Comparison of ENCODE assay signal across 19 cellular contexts in genomic region chr15:101324513-101325177, GRCh38. TPM values are rescaled to one million over a fixed set of nuclear protein-coding genes. Genes with fewer than 3 reads are reported as not detected.
DNase-seq lines count a peak whose midpoint lies in the region; ATAC-seq and TF ChIP-seq lines count a peak whose summit lies in the region.
"Had no signal": no experiment of that assay in that cellular context is flagged by ENCODE, and none has a peak within 500 bp of the region (broad histone marks: within the 10 kb centered on the region; RNA-seq: fewer than 3 reads in every experiment).

No MANE protein-coding gene starts in this region.

- H3K9me3 ChIP-seq in BLaER1 treated with 17β-estradiol and CSF1 and Interleukin-3, amounts not matched to agents 10 nM and 100 nM (replicated peaks in 1 of 11), result no peaks in the 10 kb centered on the region
- H3K9me3 ChIP-seq: HAP-1, MG63 had no signal

- no peak overlapping the region for H3K4me3 ChIP-seq in BLaER1 treated with 17β-estradiol and CSF1 and Interleukin-3, amounts not matched to agents 10 nM and 100 nM
- H3K4me3 ChIP-seq: HAP-1, MG63, PC-9 had no signal

- H3K9me3 Mint-ChIP-seq in WTC11 (no peaks in the 10 kb centered on the region), endothelial cell (ENCODE audit: unreplicated experiment) (no peaks in the 10 kb centered on the region)

- POLR2A ChIA-PET in WTC11 (lab: Charles Lee), result no interaction called here

- H3K4me1 ChIP-seq in BLaER1 treated with 17β-estradiol and CSF1 and Interleukin-3, amounts not matched to agents 10 nM and 100 nM, result peaks cover 9 to 53% (median 49%) of the 10 kb centered on the region in 10 experiments
- H3K4me1 ChIP-seq: HAP-1 had no signal

- no peaks in the 10 kb centered on the region for H3K36me3 ChIP-seq in BLaER1 treated with 17β-estradiol and CSF1 and Interleukin-3, amounts not matched to agents 10 nM and 100 nM
- H3K36me3 ChIP-seq: HAP-1 had no signal

- DNase-seq in WTC11 (ENCODE audit: low spot score) (no peak), left lobe of liver (ENCODE audit: low spot score) (no peak), posterior vena cava (ENCODE audit: low spot score) (peak; percentile 40), left ventricle myocardium superior (no peak), endothelial cell (ENCODE audit: low spot score) (no peak), LoVo (ENCODE audit: low spot score) (no peak)
- DNase-seq: 8988T, DMS53, MG63, NCI-H1105, NCI-H187 treated with DMSO at 0.1 percent for 48 hours, NCI-H446, PC-9 had no signal

- intact Hi-C loops in posterior vena cava (cut with DNase I) (no loop called here), left ventricle myocardium superior (cut with micrococcal nuclease) (no loop called here)

- 0 out of 22 replicates have a peak overlapping the region, but pooled peaks of 1 of the 11 experiments have one; percentile 5 for H3K27ac ChIP-seq in BLaER1 treated with 17β-estradiol and CSF1 and Interleukin-3, amounts not matched to agents 10 nM and 100 nM
- H3K27ac ChIP-seq: C4-2B, KMS-11, PC-9 had no signal

- no peak overlapping the region for H3K9ac ChIP-seq in BLaER1 treated with 17β-estradiol and CSF1 and Interleukin-3, amounts not matched to agents 10 nM and 100 nM
- H3K9ac ChIP-seq: KMS-11 had no signal

- no peak overlapping the region for H3K27ac Mint-ChIP-seq in WTC11
- no peak overlapping the region for H3K27ac Mint-ChIP-seq in endothelial cell (ENCODE audit: unreplicated experiment)

- ATAC-seq in WTC11, result no peak
- peak; percentile 51 for ATAC-seq in left lobe of liver
- no peak for ATAC-seq in left ventricle myocardium superior
- no peak for ATAC-seq in HG03457 (IDR thresholded peaks at IDR 0.05; ENCODE audit: unreplicated experiment)
- ATAC-seq: Right ventricle myocardium inferior had no signal

- peaks cover 5% of the 10 kb centered on the region for H3K27me3 Mint-ChIP-seq in WTC11 (ENCODE audit: low read depth)
- peaks cover 29% of the 10 kb centered on the region for H3K27me3 Mint-ChIP-seq in endothelial cell (ENCODE audit: unreplicated experiment)

- H3K4me3 Mint-ChIP-seq in WTC11 (no peak overlapping the region), endothelial cell (ENCODE audit: unreplicated experiment) (no peak overlapping the region)

- H3K36me3 Mint-ChIP-seq in WTC11, result no peaks in the 10 kb centered on the region
- no peaks in the 10 kb centered on the region for H3K36me3 Mint-ChIP-seq in endothelial cell (ENCODE audit: low read depth, unreplicated experiment)

- peak overlapping the region in 10 of 11 experiments; percentile 17 to 85 (median 60); a peak in 19 of 22 replicates for H3K4me2 ChIP-seq in BLaER1 treated with 17β-estradiol and CSF1 and Interleukin-3, amounts not matched to agents 10 nM and 100 nM
- H3K4me2 ChIP-seq: KMS-11, PC-9 had no signal

- H3K4me1 Mint-ChIP-seq in WTC11, result peaks cover 6% of the 10 kb centered on the region
- H3K4me1 Mint-ChIP-seq in endothelial cell (ENCODE audit: unreplicated experiment), result peaks cover 2% of the 10 kb centered on the region

- CTCF ChIA-PET in WTC11 (lab: Charles Lee), result no interaction called here

- TF ChIP-seq CTCF in WTC11 (IDR thresholded peaks at IDR 0.05), result no peak
- TF ChIP-seq CTCF in endothelial cell (IDR thresholded peaks at IDR 0.05; ENCODE audit: unreplicated experiment), result no peak

- peaks cover 0 to under 1% (median 0%) of the 10 kb centered on the region in 11 experiments; a peak in 1 of 22 replicates for H3K27me3 ChIP-seq in BLaER1 treated with 17β-estradiol and CSF1 and Interleukin-3, amounts not matched to agents 10 nM and 100 nM
- H3K27me3 ChIP-seq: MG63 had no signal

- no peaks in the 10 kb centered on the region for H4K20me1 ChIP-seq in BLaER1 treated with 17β-estradiol and CSF1 and Interleukin-3, amounts not matched to agents 10 nM and 100 nM

TF ChIP-seq in WTC11, 78 proteins besides CTCF, POLR2A, EP300 and RAD21:
- no peak for TF ChIP-seq AFF4 (CRISPR knock-in tag; IDR thresholded peaks at IDR 0.05; ENCODE audit: borderline replicate concordance)
- TF ChIP-seq JUN (CRISPR knock-in tag; IDR thresholded peaks at IDR 0.05), result no peak
- no peak for TF ChIP-seq ZMAT4 (CRISPR knock-in tag; IDR thresholded peaks at IDR 0.05)
- no peak for TF ChIP-seq ARID4B (CRISPR knock-in tag; IDR thresholded peaks at IDR 0.05; ENCODE audit: borderline replicate concordance)
- TF ChIP-seq JAZF1 (CRISPR knock-in tag; IDR thresholded peaks at IDR 0.05), result no peak
- TF ChIP-seq MXD4 (CRISPR knock-in tag; IDR thresholded peaks at IDR 0.05; ENCODE audit: borderline replicate concordance), result no peak
- no peak for TF ChIP-seq ATF1 (CRISPR knock-in tag; IDR thresholded peaks at IDR 0.05)
- no peak for TF ChIP-seq CREM (CRISPR knock-in tag; IDR thresholded peaks at IDR 0.05)
- peak; percentile 91 for TF ChIP-seq GABPB1 (CRISPR knock-in tag; IDR thresholded peaks at IDR 0.05)

RNA-seq across cellular contexts. Expression of gene SNRPA1, which starts 29.6 kb away (rescaled TPM):
- total RNA-seq in WTC11 (2021) (144 to 170 TPM (median 151 TPM) in 3 replicates), left lobe of liver (22.2 TPM), posterior vena cava (10 to 100 TPM; 33.6 to 38.2 TPM), left ventricle myocardium superior (27.5 TPM), endothelial cell (ENCODE audit: unreplicated experiment) (62.2 TPM)

RNA-seq across cellular contexts. Expression of gene SELENOS, which starts 47.4 kb away (rescaled TPM):
- total RNA-seq in WTC11 (2021) (38.2 to 43.8 TPM (median 39.3 TPM) in 3 replicates), left lobe of liver (33.9 TPM), posterior vena cava (10 to 100 TPM; 67.4 to 76.7 TPM), left ventricle myocardium superior (39.3 TPM), endothelial cell (ENCODE audit: unreplicated experiment) (48.9 TPM)
